In genomic region chr5:87340716-87341115, GRCh38 we compare ENCODE assay signal across 8 cellular contexts.
DNase-seq lines count a peak whose midpoint lies in the region; ATAC-seq and TF ChIP-seq lines count a peak whose summit lies in the region.

No MANE protein-coding gene starts in this region.

- DNase-seq in Kasumi-1 (lab: John Stamatoyannopoulos, UW) (peak; percentile 79 to 84), lower lobe of right lung (no peak), head of caudate nucleus (no peak), OCI-M2 (lab: John Stamatoyannopoulos, UW; ENCODE audit: unreplicated experiment) (no peak), uterus (no peak), NCI-H510A treated with DMSO at 0.1 percent for 48 hours (lab: John Stamatoyannopoulos, UW) (no peak)

- no peaks in the 10 kb centered on the region for H3K9me3 ChIP-seq in lower lobe of right lung
- H3K9me3 ChIP-seq in uterus: no peaks in the 10 kb centered on the region

- no peaks in the 10 kb centered on the region for H3K4me1 ChIP-seq in lower lobe of right lung
- H3K4me1 ChIP-seq in uterus: no peaks in the 10 kb centered on the region

- H3K27ac ChIP-seq in lower lobe of right lung (no peak overlapping the region), uterus (no peak overlapping the region)

- ATAC-seq in GM18511 (IDR thresholded peaks at IDR 0.05; ENCODE audit: unreplicated experiment): peak; percentile 100
- peak; percentile 100 for ATAC-seq in GM21786 (IDR thresholded peaks at IDR 0.05; ENCODE audit: unreplicated experiment)
- peak; percentile 80 to 81 for ATAC-seq in lower lobe of right lung

- H3K36me3 ChIP-seq in lower lobe of right lung (peaks cover 30% of the 10 kb centered on the region), uterus (no peaks in the 10 kb centered on the region)

- H3K4me3 ChIP-seq in lower lobe of right lung (no peak overlapping the region), uterus (no peak overlapping the region)

- intact Hi-C loops in lower lobe of right lung (cut with DNase I) (no loop called here), head of caudate nucleus (cut with DNase I) (no loop called here), uterus (cut with DNase I; ENCODE audit: low total_unique reads) (no loop called here)

- TF ChIP-seq POLR2A in uterus (IDR thresholded peaks at IDR 0.05): no peak

- TF ChIP-seq CTCF in lower lobe of right lung (IDR thresholded peaks at IDR 0.05) (no peak), uterus (IDR thresholded peaks at IDR 0.05) (no peak)

- H3K27me3 ChIP-seq in lower lobe of right lung (ENCODE audit: low read depth) (no peaks in the 10 kb centered on the region), uterus (no peaks in the 10 kb centered on the region)

Comparison
In these comparisons a context has a peak if more than half of its experiments do, and no peak if none do; other contexts are left out.
1. DNase-seq: peak in Kasumi-1 (2 of 2); none in lower lobe of right lung (single experiment), head of caudate nucleus (0 of 42), OCI-M2 (single experiment), uterus (0 of 2) and NCI-H510A treated with DMSO at 0.1 percent for 48 hours (single experiment).
2. Peak in every context shown above with its lines, with median percentiles within 50 percentile points of each other: ATAC-seq.